ENCODE assay signal across 22 cellular contexts in genomic region chr6:24763578-24763977, GRCh38. TPM values are rescaled to one million over a fixed set of nuclear protein-coding genes. Genes with fewer than 3 reads are reported as not detected.
DNase-seq lines count a peak whose midpoint lies in the region; ATAC-seq, FAIRE-seq and TF ChIP-seq lines count a peak whose summit lies in the region.
"Had no signal": no experiment of that assay in that cellular context is flagged by ENCODE, and none has a peak within 500 bp of the region (broad histone marks: within the 10 kb centered on the region; RNA-seq: fewer than 3 reads in every experiment).

No MANE protein-coding gene starts in this region.

- no peak overlapping the region for H2AFZ ChIP-seq in K562 (ENCODE audit: low read depth, low read length)

- DNase-seq in DMS79 (lab: John Stamatoyannopoulos, UW): peak; percentile 91
- DNase-seq in NCI-H1105 (lab: John Stamatoyannopoulos, UW): peak; percentile 69
- DNase-seq in K562 (ENCODE audit: extremely low read depth in 1 of 4, low spot score in 3 of 4): no peak
- DNase-seq in mucosa of descending colon: peak in 1 of 3 donors; percentile 68
- DNase-seq in activated effector memory CD4-positive, alpha-beta T cell treated with Interleukin-2 at 50 U/mL for 16 hours: no peak
- DNase-seq: activated CD8-positive, alpha-beta T cell treated with anti-CD3 and anti-CD28 coated beads for 36 hours; activated naive CD4-positive, alpha-beta T cell treated with anti-CD3 and anti-CD28 coated beads, Interleukin-2, amount 10 ng/mL, durations not matched to agents 7 days and 5 days; activated T-cell treated with anti-CD3 and anti-CD28 coated beads, Interleukin-2, amount 50 U/mL, for 24 hours; effector CD8-positive, alpha-beta T cell; esophagus squamous epithelium; left cardiac atrium; NCI-H1694 treated with DMSO at 0.1 percent for 48 hours; NCI-H524 treated with DMSO at 0.1 percent for 48 hours; stimulated activated CD4-positive, alpha-beta T cell treated with anti-CD3 and anti-CD28 coated beads, Interleukin-1b, Interleukin-23, amount 100 ng/mL, for 48 hours; stimulated activated naive B cell treated with anti-CD40 and anti-IgM and Interleukin-4, amounts not matched to agents 10 μg/mL and 1 μg/mL and 100 μg/mL, for 72 hours; T1000 had no signal

- no peaks in the 10 kb centered on the region for H4K20me1 ChIP-seq in K562 (replicated peaks; ENCODE audit: control insufficient read depth, insufficient read depth, low read length)

- BruUV-seq in K562 (replicated peaks; lab: Mats Ljungman, UMichigan): no TSS peak

- no peaks in the 10 kb centered on the region for H3K79me2 ChIP-seq in K562 (ENCODE audit: control insufficient read depth, insufficient read depth, low read length)

- H3K36me3 ChIP-seq in K562 (ENCODE audit: control insufficient read depth, insufficient read depth, low read length): no peaks in the 10 kb centered on the region
- H3K36me3 ChIP-seq in mucosa of descending colon (ENCODE audit: low read depth): no peaks in the 10 kb centered on the region
- H3K36me3 ChIP-seq: esophagus squamous epithelium had no signal

- H3K9me1 ChIP-seq in K562 (ENCODE audit: control insufficient read depth, insufficient read depth, low read length): no peaks in the 10 kb centered on the region

- H3K9me3 ChIP-seq in K562 (replicated peaks; ENCODE audit: control insufficient read depth, insufficient read depth, low read depth, low read length): no peaks in the 10 kb centered on the region
- no peaks in the 10 kb centered on the region for H3K9me3 ChIP-seq in mucosa of descending colon
- H3K9me3 ChIP-seq: esophagus squamous epithelium had no signal

- POLR2A ChIA-PET in K562 (lab: Yijun Ruan, JAX): interaction anchor here (0.7 kb wide), 1 partner anchor 118 kb away, joined by 3 read pairs; no protein-coding TSS in a partner anchor

- no peaks in the 10 kb centered on the region for H3K27me3 ChIP-seq in K562 (ENCODE audit: control insufficient read depth in 2 of 2, insufficient read depth in 2 of 2, low read length in 2 of 2)
- H3K27me3 ChIP-seq: esophagus squamous epithelium had no signal

- in situ Hi-C loops in K562 (cut with MboI): loop anchor here (10.0 kb wide), 1 partner anchor 189 kb away; no protein-coding TSS in a partner anchor

- H3K4me1 ChIP-seq in K562 (replicated peaks in 1 of 2; ENCODE audit: control insufficient read depth in 2 of 2, insufficient read depth in 2 of 2, low read length in 2 of 2) (peaks cover 0 to 10% of the 10 kb centered on the region in 2 experiments; a peak in 2 of 5 replicates), mucosa of descending colon (ENCODE audit: low read depth) (peaks cover 2% of the 10 kb centered on the region)
- H3K4me1 ChIP-seq: esophagus squamous epithelium had no signal

- intact Hi-C loops in K562 (cut with micrococcal nuclease): no loop called here
- intact Hi-C loops in mucosa of descending colon (cut with DNase I, micrococcal nuclease): loop anchor here (10.0 kb wide), 2 partner anchors 49 to 179 kb away; partner anchors contain the start of gene C6orf62 (in 1 of the 2)

- no peak for FAIRE-seq in K562 (lab: Jason Lieb, UNC)

- no peak for TF ChIP-seq POLR2A in K562 (conservative IDR thresholded peaks at IDR 0.05)

- CTCF ChIA-PET in K562 (lab: Yijun Ruan, JAX; ENCODE audit: low intra/inter-chr PET ratio): no interaction called here

- 32% methylated on average over 3 of the region's 3 CpGs for WGBS in K562 (ENCODE audit: insufficient coverage, low coverage, missing lambda C conversion rate)

- H3K9ac ChIP-seq in K562 (ENCODE audit: insufficient read depth in 1 of 2, low read depth in 2 of 2, low read length in 2 of 2): no peak overlapping the region

- no peak for TF ChIP-seq RAD21 in K562 (CRISPR knock-in tag; conservative IDR thresholded peaks at IDR 0.05 in 1 of 2, IDR thresholded peaks at IDR 0.05 in 1 of 2)

- no peak overlapping the region for H3K4me2 ChIP-seq in K562 (ENCODE audit: insufficient read depth, low read length)

- ATAC-seq in K562 (no peak), mucosa of descending colon (peak; percentile 67), GM21737 (IDR thresholded peaks at IDR 0.05; ENCODE audit: unreplicated experiment) (no peak), HG03139 (IDR thresholded peaks at IDR 0.05; ENCODE audit: unreplicated experiment) (no peak)
- ATAC-seq: activated CD4-positive, CD25-positive, alpha-beta regulatory T cell treated with anti-CD3 and anti-CD28 coated beads, Interleukin-2, amount 50 U/mL, for 24 hours; activated CD8-positive, alpha-beta T cell treated with anti-CD3 and anti-CD28 coated beads for 36 hours; HCT116; left cardiac atrium; stimulated activated naive B cell treated with anti-CD40 and anti-IgM and Interleukin-4, amounts not matched to agents 10 μg/mL and 1 μg/mL and 100 μg/mL, for 72 hours had no signal

- no peak for TF ChIP-seq EP300 in K562 (IDR thresholded peaks at IDR 0.05; ENCODE audit: low read length)

- no peak for TF ChIP-seq CTCF in K562 (IDR thresholded peaks at IDR 0.05 in 2 of 3, conservative IDR thresholded peaks at IDR 0.05 in 1 of 3; ENCODE audit: insufficient read depth in 2 of 3, low read depth in 1 of 3, low read length in 3 of 3)
- no peak for TF ChIP-seq CTCF in mucosa of descending colon (IDR thresholded peaks at IDR 0.05)

- no peak overlapping the region for H3K27ac ChIP-seq in K562 (ENCODE audit: extremely low read depth, low read depth, low read length)
- H3K27ac ChIP-seq: esophagus squamous epithelium had no signal

- H3K4me3 ChIP-seq in K562 (no peak overlapping the region), mucosa of descending colon (no peak overlapping the region)
- H3K4me3 ChIP-seq: esophagus squamous epithelium had no signal

TF ChIP-seq in K562, 482 proteins besides CTCF, POLR2A, EP300 and RAD21 (continues in another document):
- no peak for TF ChIP-seq ARHGAP35 (IDR thresholded peaks at IDR 0.05; ENCODE audit: partially characterized antibody)

RNA-seq across cellular contexts. Expression of gene GMNN, which starts 11.2 kb away (rescaled TPM):
- total RNA-seq in K562 (2011; cell fraction: chromatin; rRNA removed; ENCODE audit: low replicate concordance): 62.3 and 103 TPM in 2 replicates
- 65.7 and 78.8 TPM in 2 replicates for total RNA-seq in K562 (2011; cell fraction: nucleolus; rRNA removed)
- total RNA-seq in K562 (2011; cell fraction: nucleoplasm; rRNA removed): 98.0 and 106 TPM in 2 replicates
- total RNA-seq in K562 (2014; rRNA removed) (140 and 156 TPM in 2 replicates), K562 (2014; rRNA removed; fragmentation: Illumina TruSeq; extraction: Trizol) (189 and 216 TPM in 2 replicates), K562 (2015; rRNA removed; fragmentation: Illumina TruSeq; extraction: Trizol) (187 and 210 TPM in 2 replicates), K562 (2021) (144 and 146 TPM in 2 replicates), mucosa of descending colon (10 to 100 TPM; 20.6 to 62.0 (median 45.8) TPM)
- polyA plus RNA-seq in K562 (2011; rRNA removed) (125 and 167 TPM in 2 replicates), K562 (2014; fragmentation: Illumina TruSeq; extraction: Trizol) (217 and 222 TPM in 2 replicates), K562 (2014; fragmentation: Nextera tagmentation; extraction: Ambion mirVana) (100 to 1,000 TPM; 331 to 370 TPM), K562 (2014; rRNA removed) (199 and 254 TPM in 2 replicates)
- 79.5 and 92.1 TPM in 2 replicates for polyA plus RNA-seq in K562 (2011; cell fraction: cytosol; rRNA removed)
- 50.4 and 63.0 TPM in 2 replicates for polyA plus RNA-seq in K562 (2011; cell fraction: nucleus; rRNA removed)
- 98.2 and 179 TPM in 2 replicates for polyA plus RNA-seq in K562 (2012)
- 80.2 and 85.5 TPM in 2 replicates for polyA minus RNA-seq in K562 (2011; rRNA and poly(A)+ RNA removed)
- polyA minus RNA-seq in K562 (2011; cell fraction: cytosol; rRNA and poly(A)+ RNA removed): 43.5 and 55.4 TPM in 2 replicates
- polyA minus RNA-seq in K562 (2011; cell fraction: nucleus; rRNA and poly(A)+ RNA removed): 50.4 and 78.2 TPM in 2 replicates

RNA-seq across cellular contexts. Expression of gene ARMH2, which starts 35.1 kb away (rescaled TPM):
- not detected in 2 replicates for total RNA-seq in K562 (2011; cell fraction: chromatin; rRNA removed; ENCODE audit: low replicate concordance)
- not detected in 2 replicates for total RNA-seq in K562 (2011; cell fraction: nucleolus; rRNA removed)
- total RNA-seq in K562 (2011; cell fraction: nucleoplasm; rRNA removed): not detected in 2 replicates
- not detected in 2 replicates for total RNA-seq in K562 (2014; rRNA removed)
- not detected in 2 replicates for total RNA-seq in K562 (2014; rRNA removed; fragmentation: Illumina TruSeq; extraction: Trizol)
- total RNA-seq in K562 (2015; rRNA removed; fragmentation: Illumina TruSeq; extraction: Trizol): not detected in 2 replicates
- total RNA-seq in K562 (2021): not detected in 2 replicates
- polyA plus RNA-seq in K562 (2011; rRNA removed): not detected in 2 replicates
- not detected in 2 replicates for polyA plus RNA-seq in K562 (2011; cell fraction: cytosol; rRNA removed)
- polyA plus RNA-seq in K562 (2011; cell fraction: nucleus; rRNA removed): not detected in 2 replicates
- polyA plus RNA-seq in K562 (2012): not detected in 2 replicates
- polyA plus RNA-seq in K562 (2014; fragmentation: Illumina TruSeq; extraction: Trizol): not detected in 2 replicates
- not detected for polyA plus RNA-seq in K562 (2014; fragmentation: Nextera tagmentation; extraction: Ambion mirVana)
- polyA plus RNA-seq in K562 (2014; rRNA removed): not detected in 2 replicates
- not detected in 2 replicates for polyA minus RNA-seq in K562 (2011; rRNA and poly(A)+ RNA removed)
- polyA minus RNA-seq in K562 (2011; cell fraction: cytosol; rRNA and poly(A)+ RNA removed): not detected in 2 replicates
- polyA minus RNA-seq in K562 (2011; cell fraction: nucleus; rRNA and poly(A)+ RNA removed): not detected in 2 replicates
- total RNA-seq in mucosa of descending colon: not detected
- total RNA-seq: esophagus squamous epithelium, left cardiac atrium, mononuclear cell, posterior vena cava had no signal

RNA-seq across cellular contexts. Expression of gene C6orf62, which starts 44.6 kb away (rescaled TPM):
- total RNA-seq in K562 (2011; cell fraction: chromatin; rRNA removed; ENCODE audit: low replicate concordance): 43.5 and 83.8 TPM in 2 replicates
- total RNA-seq in K562 (2011; cell fraction: nucleolus; rRNA removed): 36.7 and 38.0 TPM in 2 replicates
- 66.0 and 93.1 TPM in 2 replicates for total RNA-seq in K562 (2011; cell fraction: nucleoplasm; rRNA removed)
- total RNA-seq in K562 (2014; rRNA removed) (48.5 and 52.9 TPM in 2 replicates), K562 (2014; rRNA removed; fragmentation: Illumina TruSeq; extraction: Trizol) (110 and 124 TPM in 2 replicates), K562 (2015; rRNA removed; fragmentation: Illumina TruSeq; extraction: Trizol) (111 and 113 TPM in 2 replicates), K562 (2021) (113 and 117 TPM in 2 replicates), mucosa of descending colon (10 to 100 TPM; 70.3 to 85.1 (median 85.1) TPM)
- polyA plus RNA-seq in K562 (2011; rRNA removed) (76.7 and 105 TPM in 2 replicates), K562 (2014; fragmentation: Illumina TruSeq; extraction: Trizol) (86.2 and 111 TPM in 2 replicates), K562 (2014; fragmentation: Nextera tagmentation; extraction: Ambion mirVana) (100 to 1,000 TPM; 355 to 579 TPM), K562 (2014; rRNA removed) (56.8 and 65.6 TPM in 2 replicates)
- polyA plus RNA-seq in K562 (2011; cell fraction: cytosol; rRNA removed): 37.7 and 38.4 TPM in 2 replicates
- 55.2 and 65.3 TPM in 2 replicates for polyA plus RNA-seq in K562 (2011; cell fraction: nucleus; rRNA removed)
- 55.2 and 66.1 TPM in 2 replicates for polyA plus RNA-seq in K562 (2012)
- 117 and 150 TPM in 2 replicates for polyA minus RNA-seq in K562 (2011; rRNA and poly(A)+ RNA removed)
- 41.9 and 92.5 TPM in 2 replicates for polyA minus RNA-seq in K562 (2011; cell fraction: cytosol; rRNA and poly(A)+ RNA removed)
- polyA minus RNA-seq in K562 (2011; cell fraction: nucleus; rRNA and poly(A)+ RNA removed): 37.2 and 54.4 TPM in 2 replicates

Comparison
In these comparisons a context has a peak if more than half of its experiments do, and no peak if none do; other contexts are left out.
1. DNase-seq: peak in DMS79 (single experiment) and NCI-H1105 (single experiment); none in K562 (0 of 4) and activated effector memory CD4-positive, alpha-beta T cell treated with Interleukin-2 at 50 U/mL for 16 hours (single experiment).